ENCODE assay signal across 1 cellular context in the genomic region with DNA sequence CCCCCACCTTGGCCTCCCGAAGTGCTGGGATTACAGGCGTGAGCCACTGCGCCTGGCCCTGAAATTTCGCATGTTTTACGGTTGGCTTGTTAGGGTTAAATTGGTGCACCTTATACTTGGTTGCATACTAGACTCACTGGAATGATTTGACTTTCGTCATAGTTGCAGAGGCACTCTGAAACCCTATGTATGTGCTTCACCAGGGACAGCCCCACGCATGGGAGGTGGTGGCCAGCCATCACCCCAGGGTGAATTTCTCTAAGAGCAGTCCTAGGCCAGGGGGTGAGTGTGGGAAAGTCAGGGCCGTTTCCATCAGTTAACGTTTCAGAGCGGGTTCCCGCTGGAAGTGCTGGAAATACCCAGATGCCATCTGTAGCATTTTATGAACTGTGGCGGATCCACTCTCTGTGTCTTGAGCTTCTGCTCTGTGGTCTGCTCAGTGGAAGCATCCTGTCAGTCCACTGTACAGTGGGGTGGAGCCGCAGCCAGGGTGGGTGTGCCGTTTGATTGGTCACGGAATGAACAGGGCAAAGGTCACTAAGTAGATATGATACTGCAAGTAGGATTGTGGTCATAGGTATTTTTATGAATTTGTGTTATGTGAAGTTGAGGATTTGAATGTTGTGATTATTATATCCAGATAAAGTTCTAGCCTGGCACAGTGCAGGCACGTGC.
TF ChIP-seq lines count a peak whose summit lies in the region.

No MANE protein-coding gene starts in this region.

TF ChIP-seq in WTC11, 78 proteins besides CTCF, POLR2A, EP300 and RAD21 (continued from another document):
- TF ChIP-seq, protein P1, sequence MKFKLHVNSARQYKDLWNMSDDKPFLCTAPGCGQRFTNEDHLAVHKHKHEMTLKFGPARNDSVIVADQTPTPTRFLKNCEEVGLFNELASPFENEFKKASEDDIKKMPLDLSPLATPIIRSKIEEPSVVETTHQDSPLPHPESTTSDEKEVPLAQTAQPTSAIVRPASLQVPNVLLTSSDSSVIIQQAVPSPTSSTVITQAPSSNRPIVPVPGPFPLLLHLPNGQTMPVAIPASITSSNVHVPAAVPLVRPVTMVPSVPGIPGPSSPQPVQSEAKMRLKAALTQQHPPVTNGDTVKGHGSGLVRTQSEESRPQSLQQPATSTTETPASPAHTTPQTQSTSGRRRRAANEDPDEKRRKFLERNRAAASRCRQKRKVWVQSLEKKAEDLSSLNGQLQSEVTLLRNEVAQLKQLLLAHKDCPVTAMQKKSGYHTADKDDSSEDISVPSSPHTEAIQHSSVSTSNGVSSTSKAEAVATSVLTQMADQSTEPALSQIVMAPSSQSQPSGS (CRISPR knock-in tag; IDR thresholded peaks at IDR 0.05; ENCODE audit: borderline replicate concordance, low read depth) = no peak
- TF ChIP-seq OVOL2 (CRISPR knock-in tag; IDR thresholded peaks at IDR 0.05; ENCODE audit: borderline replicate concordance) = no peak
